ENCODE assay signal across 8 cellular contexts in genomic region chr1:92291372-92291999, GRCh38. TPM values are rescaled to one million over a fixed set of nuclear protein-coding genes. Genes with fewer than 3 reads are reported as not detected.
DNase-seq lines count a peak whose midpoint lies in the region; ATAC-seq, FAIRE-seq and TF ChIP-seq lines count a peak whose summit lies in the region.

No MANE protein-coding gene starts in this region.

- peak; percentile 97 for FAIRE-seq in A204.1 (lab: Jason Lieb, UNC)

- no peak for TF ChIP-seq POLR2A in stomach (IDR thresholded peaks at IDR 0.05)

- peaks cover 0 to 56% (median 39%) of the 10 kb centered on the region in 4 donors for H3K36me3 ChIP-seq in stomach

- intact Hi-C loops in left ventricle myocardium superior (cut with micrococcal nuclease) = no loop called here
- intact Hi-C loops in stomach (cut with DNase I; ENCODE audit: low total_unique reads) = no loop called here

- H3K27me3 ChIP-seq in stomach = no peaks in the 10 kb centered on the region

- peak overlapping the region; percentile 61 for H3K27ac ChIP-seq in VCaP
- no peak overlapping the region for H3K27ac ChIP-seq in stomach

- DNase-seq in GM12865 (ENCODE audit: low read depth) (peak; percentile 32), NCI-H1694 treated with DMSO at 0.1 percent for 48 hours (lab: John Stamatoyannopoulos, UW) (peak; percentile 50), left ventricle myocardium superior (no peak), stomach (no peak)
- DNase-seq in stimulated activated naive CD4-positive, alpha-beta T cell treated with Interleukin-2 at 50 U/mL for 16 hours (lab: John Stamatoyannopoulos, UW) = no peak

- peak; percentile 60 for ATAC-seq in left ventricle myocardium superior
- no peak for ATAC-seq in GM19467 (IDR thresholded peaks at IDR 0.05; ENCODE audit: unreplicated experiment)

- no peak overlapping the region for H3K4me3 ChIP-seq in GM12865 (ENCODE audit: low read depth, low read length)
- H3K4me3 ChIP-seq in stomach = no peak overlapping the region

- H3K4me1 ChIP-seq in stomach = no peaks in the 10 kb centered on the region

- no peaks in the 10 kb centered on the region for H3K9me3 ChIP-seq in stomach

- peak; percentile 39 for TF ChIP-seq CTCF in GM12865 (IDR thresholded peaks at IDR 0.05; ENCODE audit: insufficient read depth, low read depth, low read length, missing control alignments)
- peak; percentile 88 for TF ChIP-seq CTCF in VCaP (conservative IDR thresholded peaks at IDR 0.05)
- TF ChIP-seq CTCF in stomach (IDR thresholded peaks at IDR 0.05) = peak in 4 of 7 experiments; percentile 23 to 49 (median 38)

- 10 to 29% (median 12%) methylated on average over 3 of the region's 3 CpGs for WGBS in stomach, 5 donors

- no peak for TF ChIP-seq EP300 in stomach (IDR thresholded peaks at IDR 0.05)

RNA-seq across cellular contexts. Expression of gene GLMN, which starts 7.3 kb away (rescaled TPM):
- total RNA-seq in left ventricle myocardium superior (6.3 TPM), stomach (10 to 100 TPM in 2 of 5 donors, 1 to 10 TPM in 2, under 1 TPM in 1; 0.58 to 28.5 (median 2.2) TPM)
- 10 to 100 TPM in 1 of 3 donors, 1 to 10 TPM in 2; 6.3 to 13.8 (median 7.9) TPM for polyA plus RNA-seq in stomach

RNA-seq across cellular contexts. Expression of gene RPAP2, which starts 7.4 kb away (rescaled TPM):
- total RNA-seq in left ventricle myocardium superior = 23.6 TPM
- total RNA-seq in stomach = 10 to 100 TPM in 1 of 5 donors, 1 to 10 TPM in 4; 2.3 to 16.5 (median 5.8) TPM
- 10 to 100 TPM in 1 of 3 donors, 1 to 10 TPM in 2; 4.6 to 10.1 (median 6.1) TPM for polyA plus RNA-seq in stomach

Comparison
In these comparisons a context has a peak if more than half of its experiments do, and no peak if none do; other contexts are left out.
1. DNase-seq: peak in GM12865 (single experiment) and NCI-H1694 treated with DMSO at 0.1 percent for 48 hours (single experiment); none in left ventricle myocardium superior (single experiment), stomach (single experiment) and stimulated activated naive CD4-positive, alpha-beta T cell treated with Interleukin-2 at 50 U/mL for 16 hours (single experiment).
2. Peak in every context shown above with its lines, with median percentiles within 50 percentile points of each other: CTCF ChIP-seq.